In genomic region chr3:69058947-69059224, GRCh38 we compare ENCODE assay signal across 18 cellular contexts. TPM values are rescaled to one million over a fixed set of nuclear protein-coding genes. Genes with fewer than 3 reads are reported as not detected.
A peak's percentile ranks its signal among the peaks of the same experiment; 100 is the strongest.
DNase-seq lines count a peak whose midpoint lies in the region; ATAC-seq, FAIRE-seq and TF ChIP-seq lines count a peak whose summit lies in the region.
"Had no signal": no experiment of that assay in that cellular context is flagged by ENCODE, and none has a peak within 500 bp of the region (broad histone marks: within the 10 kb centered on the region; RNA-seq: fewer than 3 reads in every experiment).

No MANE protein-coding gene starts in this region.

- FAIRE-seq in pancreas (lab: Jason Lieb, UNC) = no peak
- FAIRE-seq: G401.6, keratinocyte, TTC549 had no signal

- H3K9me3 ChIP-seq in pancreas = no peaks in the 10 kb centered on the region
- H3K9me3 ChIP-seq: Caco-2, colonic mucosa, heart left ventricle had no signal

- H3K36me3 ChIP-seq in pancreas = peaks cover 0 to 30% (median 4%) of the 10 kb centered on the region in 3 donors
- H3K36me3 ChIP-seq: colonic mucosa had no signal

- H3K4me1 ChIP-seq in pancreas = no peaks in the 10 kb centered on the region
- H3K4me1 ChIP-seq: Caco-2, colonic mucosa had no signal

- WGBS in pancreas, 2 donors = 85 to 90% methylated on average over 2 of the region's 2 CpGs

- no peak overlapping the region for H3K27ac ChIP-seq in pancreas
- H3K27ac ChIP-seq: colonic mucosa had no signal

- ATAC-seq in HG03108 (IDR thresholded peaks at IDR 0.05; ENCODE audit: unreplicated experiment) (peak; percentile 12), pancreas (no peak)
- peak; percentile 4 for ATAC-seq in activated T-helper 17 cell treated with anti-CD3 and anti-CD28 coated beads, Interleukin-2, amount 50 U/mL, for 72 hours (replicated peaks)
- peak in 1 of 2 donors; percentile 32 for ATAC-seq in natural killer cell treated with Interleukin-12 subunit alpha and Interleukin-12 subunit beta and Interleukin-15 and Interleukin-18, amount 100 ng/mL, for 72 hours

- no peak for TF ChIP-seq CTCF in pancreas (IDR thresholded peaks at IDR 0.05)

- H3K27ac Mint-ChIP-seq in T-helper 2 cell treated with Interferon-gamma antibody and Interleukin-4, amounts not matched to agents 5 μg/mL and 100 μg/mL, for 36 hours = peak overlapping the region; percentile 97
- peak overlapping the region; percentile 97 for H3K27ac Mint-ChIP-seq in activated T-helper 17 cell treated with anti-CD3 and anti-CD28 coated beads, Interleukin-2, amount 50 U/mL, for 72 hours
- peak overlapping the region; percentile 88 to 90 for H3K27ac Mint-ChIP-seq in natural killer cell treated with Interleukin-12 subunit alpha and Interleukin-12 subunit beta and Interleukin-15 and Interleukin-18, amount 100 ng/mL, for 72 hours
- H3K27ac Mint-ChIP-seq: mesothelial cell of epicardium had no signal

- H3K27me3 ChIP-seq in pancreas = no peaks in the 10 kb centered on the region
- H3K27me3 ChIP-seq: colonic mucosa, heart left ventricle had no signal

- peaks cover 49% of the 10 kb centered on the region for H3K4me1 Mint-ChIP-seq in T-helper 2 cell treated with Interferon-gamma antibody and Interleukin-4, amounts not matched to agents 5 μg/mL and 100 μg/mL, for 36 hours (ENCODE audit: low read depth)
- peaks cover 27% of the 10 kb centered on the region for H3K4me1 Mint-ChIP-seq in activated T-helper 17 cell treated with anti-CD3 and anti-CD28 coated beads, Interleukin-2, amount 50 U/mL, for 72 hours
- peaks cover 21 to 29% of the 10 kb centered on the region in 2 donors for H3K4me1 Mint-ChIP-seq in natural killer cell treated with Interleukin-12 subunit alpha and Interleukin-12 subunit beta and Interleukin-15 and Interleukin-18, amount 100 ng/mL, for 72 hours (ENCODE audit: low read depth in 2 of 2)

- H3K4me3 ChIP-seq in pancreas = no peak overlapping the region
- H3K4me3 ChIP-seq: colonic mucosa, heart left ventricle, smooth muscle cell had no signal

- intact Hi-C loops in pancreas (cut with DNase I) = no loop called here

- H3K36me3 Mint-ChIP-seq in T-helper 2 cell treated with Interferon-gamma antibody and Interleukin-4, amounts not matched to agents 5 μg/mL and 100 μg/mL, for 36 hours (ENCODE audit: low read depth) = peaks cover 65% of the 10 kb centered on the region
- H3K36me3 Mint-ChIP-seq in activated T-helper 17 cell treated with anti-CD3 and anti-CD28 coated beads, Interleukin-2, amount 50 U/mL, for 72 hours (ENCODE audit: low read depth) = peaks cover 92% of the 10 kb centered on the region
- peaks cover 26% of the 10 kb centered on the region for H3K36me3 Mint-ChIP-seq in natural killer cell treated with Interleukin-12 subunit alpha and Interleukin-12 subunit beta and Interleukin-15 and Interleukin-18, amount 100 ng/mL, for 72 hours

- no peak for DNase-seq in T-helper 2 cell treated with Interferon-gamma antibody and Interleukin-4, amounts not matched to agents 5 μg/mL and 100 μg/mL, for 36 hours (ENCODE audit: low spot score)
- DNase-seq in T-helper 2 cell (no peak), GM19238 (ENCODE audit: insufficient read length, low spot score) (no peak), pancreas (no peak), NCI-H2107 treated with DMSO at 0.1 percent for 48 hours (lab: John Stamatoyannopoulos, UW; ENCODE audit: unreplicated experiment) (no peak)
- no peak for DNase-seq in natural killer cell treated with Interleukin-12 subunit alpha and Interleukin-12 subunit beta and Interleukin-15 and Interleukin-18, amount 100 ng/mL, for 72 hours (ENCODE audit: low spot score)
- DNase-seq: aorta, Caco-2, colonic mucosa, heart left ventricle, SIG-M5 had no signal

- H3K27me3 Mint-ChIP-seq in T-helper 2 cell treated with Interferon-gamma antibody and Interleukin-4, amounts not matched to agents 5 μg/mL and 100 μg/mL, for 36 hours (ENCODE audit: low read depth) = no peaks in the 10 kb centered on the region
- H3K27me3 Mint-ChIP-seq in activated T-helper 17 cell treated with anti-CD3 and anti-CD28 coated beads, Interleukin-2, amount 50 U/mL, for 72 hours = no peaks in the 10 kb centered on the region
- no peaks in the 10 kb centered on the region for H3K27me3 Mint-ChIP-seq in natural killer cell treated with Interleukin-12 subunit alpha and Interleukin-12 subunit beta and Interleukin-15 and Interleukin-18, amount 100 ng/mL, for 72 hours

- peaks cover 5% of the 10 kb centered on the region for H3K9me3 Mint-ChIP-seq in T-helper 2 cell treated with Interferon-gamma antibody and Interleukin-4, amounts not matched to agents 5 μg/mL and 100 μg/mL, for 36 hours
- no peaks in the 10 kb centered on the region for H3K9me3 Mint-ChIP-seq in activated T-helper 17 cell treated with anti-CD3 and anti-CD28 coated beads, Interleukin-2, amount 50 U/mL, for 72 hours
- no peaks in the 10 kb centered on the region for H3K9me3 Mint-ChIP-seq in natural killer cell treated with Interleukin-12 subunit alpha and Interleukin-12 subunit beta and Interleukin-15 and Interleukin-18, amount 100 ng/mL, for 72 hours
- H3K9me3 Mint-ChIP-seq: mesothelial cell of epicardium had no signal

- peak overlapping the region; percentile 24 for H3K4me3 Mint-ChIP-seq in T-helper 2 cell treated with Interferon-gamma antibody and Interleukin-4, amounts not matched to agents 5 μg/mL and 100 μg/mL, for 36 hours
- peak overlapping the region; percentile 62 for H3K4me3 Mint-ChIP-seq in activated T-helper 17 cell treated with anti-CD3 and anti-CD28 coated beads, Interleukin-2, amount 50 U/mL, for 72 hours
- H3K4me3 Mint-ChIP-seq in natural killer cell treated with Interleukin-12 subunit alpha and Interleukin-12 subunit beta and Interleukin-15 and Interleukin-18, amount 100 ng/mL, for 72 hours = peak overlapping the region; percentile 61
- H3K4me3 Mint-ChIP-seq: mesothelial cell of epicardium had no signal

RNA-seq across cellular contexts. Expression of gene TMF1, which starts 6.8 kb away (rescaled TPM):
- 10 to 100 TPM; 42.6 to 84.7 TPM for total RNA-seq in activated T-helper 17 cell treated with anti-CD3 and anti-CD28 coated beads, Interleukin-2, amount 50 U/mL, for 72 hours
- 10 to 100 TPM; 42.2 to 43.7 TPM for total RNA-seq in natural killer cell treated with Interleukin-12 subunit alpha and Interleukin-12 subunit beta and Interleukin-15 and Interleukin-18, amount 100 ng/mL, for 72 hours
- total RNA-seq in pancreas = 10 to 100 TPM; 15.2 to 25.9 (median 18.1) TPM
- polyA plus RNA-seq in pancreas = 10 to 100 TPM in 1 of 2 donors, 1 to 10 TPM in 1; 5.7 to 10.7 TPM

RNA-seq across cellular contexts. Expression of gene UBA3, which starts 21.3 kb away (rescaled TPM):
- 10 to 100 TPM; 68.0 to 95.2 TPM for total RNA-seq in activated T-helper 17 cell treated with anti-CD3 and anti-CD28 coated beads, Interleukin-2, amount 50 U/mL, for 72 hours
- total RNA-seq in natural killer cell treated with Interleukin-12 subunit alpha and Interleukin-12 subunit beta and Interleukin-15 and Interleukin-18, amount 100 ng/mL, for 72 hours = 100 to 1,000 TPM in 1 of 2 donors, 10 to 100 TPM in 1; 93.4 to 111 TPM
- total RNA-seq in pancreas = 10 to 100 TPM; 11.7 to 32.9 (median 15.9) TPM
- 10 to 100 TPM; 16.3 to 28.0 TPM for polyA plus RNA-seq in pancreas

RNA-seq across cellular contexts. Expression of gene ARL6IP5, which starts 25.9 kb away (rescaled TPM):
- total RNA-seq in activated T-helper 17 cell treated with anti-CD3 and anti-CD28 coated beads, Interleukin-2, amount 50 U/mL, for 72 hours = 100 to 1,000 TPM; 109 to 172 TPM
- 100 to 1,000 TPM; 110 to 135 TPM for total RNA-seq in natural killer cell treated with Interleukin-12 subunit alpha and Interleukin-12 subunit beta and Interleukin-15 and Interleukin-18, amount 100 ng/mL, for 72 hours
- total RNA-seq in pancreas = 10 to 100 TPM; 29.5 to 78.9 (median 38.8) TPM
- polyA plus RNA-seq in pancreas = 10 to 100 TPM; 42.4 to 47.7 TPM

RNA-seq across cellular contexts. Expression of gene EOGT, which starts 45.4 kb away (rescaled TPM):
- 10 to 100 TPM; 15.5 to 24.4 TPM for total RNA-seq in activated T-helper 17 cell treated with anti-CD3 and anti-CD28 coated beads, Interleukin-2, amount 50 U/mL, for 72 hours
- total RNA-seq in natural killer cell treated with Interleukin-12 subunit alpha and Interleukin-12 subunit beta and Interleukin-15 and Interleukin-18, amount 100 ng/mL, for 72 hours = 10 to 100 TPM; 12.0 to 31.8 TPM
- 10 to 100 TPM in 4 of 6 donors, 1 to 10 TPM in 2; 7.6 to 12.9 (median 10.8) TPM for total RNA-seq in pancreas
- polyA plus RNA-seq in pancreas = 10 to 100 TPM; 16.9 to 19.3 TPM

Comparison
In these comparisons a context has a peak if more than half of its experiments do, and no peak if none do; other contexts are left out.
1. ATAC-seq: peak in HG03108 (single experiment) and activated T-helper 17 cell treated with anti-CD3 and anti-CD28 coated beads, Interleukin-2, amount 50 U/mL, for 72 hours (single experiment); none in pancreas (0 of 4).
2. Peak in every context shown above with its lines, with median percentiles within 50 percentile points of each other: H3K27ac Mint-ChIP-seq and H3K4me3 Mint-ChIP-seq.